In genomic region chr12:8078400-8078799, GRCh38 we compare ENCODE assay signal across 8 cellular contexts. TPM values are rescaled to one million over a fixed set of nuclear protein-coding genes. Genes with fewer than 3 reads are reported as not detected.
A peak's percentile ranks its signal among the peaks of the same experiment; 100 is the strongest.
DNase-seq lines count a peak whose midpoint lies in the region; ATAC-seq and TF ChIP-seq lines count a peak whose summit lies in the region.

No MANE protein-coding gene starts in this region.

- peaks cover 6% of the 10 kb centered on the region for H3K27me3 Mint-ChIP-seq in CD4-positive, CD25-positive, alpha-beta regulatory T cell

- H3K36me3 Mint-ChIP-seq in CD4-positive, CD25-positive, alpha-beta regulatory T cell, result no peaks in the 10 kb centered on the region

- H3K36me3 ChIP-seq in CD4-positive, CD25-positive, alpha-beta regulatory T cell (ENCODE audit: control insufficient read depth, insufficient read depth, low read length), result no peaks in the 10 kb centered on the region
- H3K36me3 ChIP-seq in adrenal gland (replicated peaks in 1 of 2), result no peaks in the 10 kb centered on the region

- H3K27ac Mint-ChIP-seq in CD4-positive, CD25-positive, alpha-beta regulatory T cell, result peak overlapping the region; percentile 50 to 100 (median 75)

- H3K9me3 Mint-ChIP-seq in CD4-positive, CD25-positive, alpha-beta regulatory T cell, result no peaks in the 10 kb centered on the region

- TF ChIP-seq CTCF in adrenal gland (IDR thresholded peaks at IDR 0.05), result peak in 5 of 6 experiments; percentile 27 to 55 (median 40)

- peak; percentile 44 to 49 for ATAC-seq in CD4-positive, CD25-positive, alpha-beta regulatory T cell (ENCODE audit: low read depth in 2 of 2)
- no peak for ATAC-seq in GM21576 (IDR thresholded peaks at IDR 0.05; ENCODE audit: unreplicated experiment)
- no peak for ATAC-seq in HG02571 (IDR thresholded peaks at IDR 0.05; ENCODE audit: unreplicated experiment)

- no peaks in the 10 kb centered on the region for H3K9me3 ChIP-seq in CD4-positive, CD25-positive, alpha-beta regulatory T cell (ENCODE audit: control insufficient read depth in 2 of 2, low read length in 2 of 2)
- H3K9me3 ChIP-seq in adrenal gland (replicated peaks in 1 of 3), result no peaks in the 10 kb centered on the region

- H3K4me3 ChIP-seq in CD4-positive, CD25-positive, alpha-beta regulatory T cell (ENCODE audit: low read depth, low read length), result no peak overlapping the region
- no peak overlapping the region for H3K4me3 ChIP-seq in adrenal gland

- WGBS in adrenal gland, 4 donors, result 17 to 27% (median 18%) methylated on average over 4 of the region's 4 CpGs

- no peaks in the 10 kb centered on the region for H3K27me3 ChIP-seq in CD4-positive, CD25-positive, alpha-beta regulatory T cell (ENCODE audit: control insufficient read depth, insufficient read depth, low read length)
- no peaks in the 10 kb centered on the region for H3K27me3 ChIP-seq in adrenal gland

- peak overlapping the region in 3 of 4 donors; percentile 18 to 66 (median 43) for H3K4me3 Mint-ChIP-seq in CD4-positive, CD25-positive, alpha-beta regulatory T cell

- intact Hi-C loops in adrenal gland (cut with DNase I), result no loop called here

- TF ChIP-seq POLR2A in adrenal gland (IDR thresholded peaks at IDR 0.05), result no peak

- in situ Hi-C loops in SK-MEL-5 (cut with HindIII; ENCODE audit: low pct_unique_long_range_greater_than_20kb, low sequenced_read_pairs), result no loop called here

- H3K4me1 Mint-ChIP-seq in CD4-positive, CD25-positive, alpha-beta regulatory T cell, result peaks cover 10 to 54% (median 30%) of the 10 kb centered on the region in 4 donors

- H3K27ac ChIP-seq in CD4-positive, CD25-positive, alpha-beta regulatory T cell (ENCODE audit: insufficient read depth, low read length, poor library complexity, severe bottlenecking), result no peak overlapping the region
- no peak overlapping the region for H3K27ac ChIP-seq in adrenal gland

- peaks cover 25% of the 10 kb centered on the region for H3K4me1 ChIP-seq in CD4-positive, CD25-positive, alpha-beta regulatory T cell (ENCODE audit: control insufficient read depth, insufficient read depth, low read length, poor library complexity, severe bottlenecking)
- H3K4me1 ChIP-seq in adrenal gland (replicated peaks in 1 of 2), result peaks cover 15 to 22% of the 10 kb centered on the region in 2 donors

- DNase-seq in CD4-positive, CD25-positive, alpha-beta regulatory T cell, result peak; percentile 51 to 81 (median 78)
- DNase-seq in HS-27A (ENCODE audit: low read depth) (peak; percentile 27), SK-MEL-5 (ENCODE audit: low read depth, low spot score) (peak; percentile 61), adrenal gland (peak in 5 of 7 donors; percentile 33 to 54 (median 43)), left kidney (ENCODE audit: low read depth, low spot score) (peak; percentile 78)
- DNase-seq in stimulated activated naive CD4-positive, alpha-beta T cell treated with Interleukin-2 at 50 U/mL for 16 hours (lab: John Stamatoyannopoulos, UW), result peak; percentile 60

RNA-seq across cellular contexts. Expression of gene NECAP1, which starts 3.7 kb away (rescaled TPM):
- 78.3 TPM for total RNA-seq in CD4-positive, CD25-positive, alpha-beta regulatory T cell
- 10 to 100 TPM; 20.5 to 34.8 (median 23.8) TPM for polyA plus RNA-seq in CD4-positive, CD25-positive, alpha-beta regulatory T cell
- 46.4 and 60.3 TPM in 2 replicates for total RNA-seq in SK-MEL-5 (2014; rRNA removed; shearing (Covaris generic))
- 27.1 and 32.4 TPM in 2 replicates for polyA plus RNA-seq in SK-MEL-5 (2015; cell fraction: cytosol; rRNA removed)
- polyA plus RNA-seq in SK-MEL-5 (2015; cell fraction: nucleus; rRNA removed), result 54.4 and 58.1 TPM in 2 replicates
- 10 to 100 TPM; 24.4 to 99.9 (median 53.6) TPM for total RNA-seq in adrenal gland
- polyA plus RNA-seq in adrenal gland, result 10 to 100 TPM; 13.5 to 81.1 (median 22.3) TPM

RNA-seq across cellular contexts. Expression of gene C3AR1, which starts 12.2 kb away (rescaled TPM):
- total RNA-seq in CD4-positive, CD25-positive, alpha-beta regulatory T cell, result 2.7 TPM
- 10 to 100 TPM in 2 of 4 donors, 1 to 10 TPM in 2; 6.5 to 12.7 (median 9.5) TPM for polyA plus RNA-seq in CD4-positive, CD25-positive, alpha-beta regulatory T cell
- 0.58 and 1.4 TPM in 2 replicates for total RNA-seq in SK-MEL-5 (2014; rRNA removed; shearing (Covaris generic))
- 1.1 and 1.3 TPM in 2 replicates for polyA plus RNA-seq in SK-MEL-5 (2015; cell fraction: cytosol; rRNA removed)
- 1.0 TPM in 1 of 2 replicates, not detected in the other for polyA plus RNA-seq in SK-MEL-5 (2015; cell fraction: nucleus; rRNA removed)
- total RNA-seq in adrenal gland, result 10 to 100 TPM in 7 of 8 donors, 1 to 10 TPM in 1; 3.3 to 40.3 (median 26.8) TPM
- 10 to 100 TPM in 1 of 3 donors, 1 to 10 TPM in 2; 5.9 to 15.7 (median 9.3) TPM for polyA plus RNA-seq in adrenal gland

RNA-seq across cellular contexts. Expression of gene CLEC4A, which starts 45.0 kb away (rescaled TPM):
- 1.4 TPM for total RNA-seq in CD4-positive, CD25-positive, alpha-beta regulatory T cell
- 1 to 10 TPM in 1 of 4 donors, under 1 TPM in 2, not detected in 1; 0.14 to 1.2 (median 0.53) TPM for polyA plus RNA-seq in CD4-positive, CD25-positive, alpha-beta regulatory T cell
- total RNA-seq in SK-MEL-5 (2014; rRNA removed; shearing (Covaris generic)), result 0.27 and 0.40 TPM in 2 replicates
- polyA plus RNA-seq in SK-MEL-5 (2015; cell fraction: cytosol; rRNA removed), result not detected in 2 replicates
- polyA plus RNA-seq in SK-MEL-5 (2015; cell fraction: nucleus; rRNA removed), result 0.92 TPM in 1 of 2 replicates, not detected in the other
- total RNA-seq in adrenal gland, result 1 to 10 TPM in 7 of 8 donors, not detected in 1; 1.0 to 8.4 (median 1.8) TPM
- polyA plus RNA-seq in adrenal gland, result 1 to 10 TPM in 2 of 3 donors, under 1 TPM in 1; 0.24 to 3.7 (median 2.1) TPM

RNA-seq across cellular contexts. Expression of gene FOXJ2, which starts 45.9 kb away (rescaled TPM):
- total RNA-seq in CD4-positive, CD25-positive, alpha-beta regulatory T cell, result 26.1 TPM
- polyA plus RNA-seq in CD4-positive, CD25-positive, alpha-beta regulatory T cell, result 1 to 10 TPM; 6.6 to 9.5 (median 8.1) TPM
- total RNA-seq in SK-MEL-5 (2014; rRNA removed; shearing (Covaris generic)), result 4.3 and 5.2 TPM in 2 replicates
- 12.1 TPM in 2 replicates for polyA plus RNA-seq in SK-MEL-5 (2015; cell fraction: cytosol; rRNA removed)
- 11.0 and 12.7 TPM in 2 replicates for polyA plus RNA-seq in SK-MEL-5 (2015; cell fraction: nucleus; rRNA removed)
- total RNA-seq in adrenal gland, result 10 to 100 TPM in 7 of 8 donors, 1 to 10 TPM in 1; 8.6 to 20.8 (median 15.3) TPM
- polyA plus RNA-seq in adrenal gland, result 10 to 100 TPM in 2 of 3 donors, 1 to 10 TPM in 1; 7.1 to 13.8 (median 11.7) TPM

Comparison
In these comparisons a context has a peak if more than half of its experiments do, and no peak if none do; other contexts are left out.
1. ATAC-seq: peak in CD4-positive, CD25-positive, alpha-beta regulatory T cell (2 of 2); none in GM21576 (single experiment) and HG02571 (single experiment).
2. DNase-seq: peak in every context shown above with its lines; median percentile 78 in CD4-positive, CD25-positive, alpha-beta regulatory T cell; 78 in left kidney; 61 in SK-MEL-5; 60 in stimulated activated naive CD4-positive, alpha-beta T cell treated with Interleukin-2 at 50 U/mL for 16 hours; 43 in adrenal gland; 27 in HS-27A.